In genomic region chr20:53787491-53787931, GRCh38 we compare ENCODE assay signal across 8 cellular contexts.
A peak's percentile ranks its signal among the peaks of the same experiment; 100 is the strongest.
DNase-seq lines count a peak whose midpoint lies in the region; ATAC-seq, FAIRE-seq and TF ChIP-seq lines count a peak whose summit lies in the region.
"Not testable (repeated sequence)": the region's sequence is repeated elsewhere in the genome, so short reads cannot be mapped to it uniquely, and the experiment has no call there.

No MANE protein-coding gene starts in this region.

- H4K12ac ChIP-seq in trophoblast cell (ENCODE audit: low read depth, low read length): not testable (repeated sequence)

- not testable (repeated sequence) for H3K9ac ChIP-seq in IMR-90 (ENCODE audit: low read depth, low read length); K562 (ENCODE audit: insufficient read depth in 1 of 2, low read depth in 2 of 2, low read length in 2 of 2); HepG2 (ENCODE audit: insufficient read depth, low read depth, low read length); trophoblast cell (ENCODE audit: low read length)

- POLR2A ChIA-PET in IMR-90 (lab: Charles Lee; ENCODE audit: unreplicated experiment): not testable (repeated sequence)
- POLR2A ChIA-PET in K562 (lab: Yijun Ruan, JAX): interaction anchor here (0.6 to 0.7 kb wide), 2 partner anchors 46 to 52 kb away, joined by 3 read pairs; no protein-coding TSS in a partner anchor
- POLR2A ChIA-PET in HepG2 (lab: Yijun Ruan, JAX): interaction anchor here (0.9 to 4.2 kb wide), 9 partner anchors 12 to 212 kb away, joined by 3 to 58 read pairs (median 9); partner anchors contain the start of gene ZNF217

- not testable (repeated sequence) for H3K9me3 ChIP-seq in IMR-90 (ENCODE audit: control insufficient read depth, insufficient read depth, low read length); Peyer's patch; K562 (replicated peaks; ENCODE audit: control insufficient read depth, insufficient read depth, low read depth, low read length); esophagus squamous epithelium; HepG2 (ENCODE audit: low read length); trophoblast cell (ENCODE audit: insufficient read depth, low read depth, low read length); transverse colon

- not testable (repeated sequence) for H2BK20ac ChIP-seq in IMR-90 (ENCODE audit: low read depth, low read length)

- in situ Hi-C loops in IMR-90 (cut with MboI; ENCODE audit: low sequenced_read_pairs); K562 (cut with MboI); HepG2 (cut with HindIII; ENCODE audit: extremely low pct_ligation_motif_present, low pct_unique_long_range_greater_than_20kb); transverse colon (cut with MboI; ENCODE audit: low pct_ligation_motif_present in 1 of 4, low pct_unique_long_range_greater_than_20kb in 1 of 4, low sequenced_read_pairs in 3 of 4): not testable (repeated sequence)

- not testable (repeated sequence) for BruUV-seq in Calu3 (replicated peaks; lab: Mats Ljungman, UMichigan); IMR-90 (replicated peaks; lab: Mats Ljungman, UMichigan); K562 (replicated peaks; lab: Mats Ljungman, UMichigan); HepG2 (replicated peaks; lab: Mats Ljungman, UMichigan)

- not testable (repeated sequence) for H2AK9ac ChIP-seq in IMR-90 (replicated peaks; ENCODE audit: low read depth, low read length, poor library complexity)

- H3K36me3 Mint-ChIP-seq in Calu3 (ENCODE audit: insufficient read depth, unreplicated experiment): peaks cover 15% of the 10 kb centered on the region

- CTCF ChIA-PET in Calu3 (lab: Charles Lee): interaction anchor here (0.6 to 2.4 kb wide), 8 partner anchors 16 to 413 kb away, joined by 3 to 11 read pairs (median 6); no protein-coding TSS in a partner anchor
- CTCF ChIA-PET in IMR-90 (lab: Yijun Ruan, JAX): interaction anchor here (0.7 kb wide), 1 partner anchor 39 kb away, joined by 3 read pairs; no protein-coding TSS in a partner anchor
- CTCF ChIA-PET in K562 (lab: Yijun Ruan, JAX; ENCODE audit: low intra/inter-chr PET ratio): not testable (repeated sequence)
- CTCF ChIA-PET in HepG2 (lab: Yijun Ruan, JAX; ENCODE audit: low intra/inter-chr PET ratio, low total read pairs): interaction anchor here (0.6 kb wide), 1 partner anchor 342 kb away, joined by 3 read pairs; no protein-coding TSS in a partner anchor

- not testable (repeated sequence) for H4K20me1 ChIP-seq in IMR-90 (ENCODE audit: insufficient read depth, low read length); K562 (replicated peaks; ENCODE audit: control insufficient read depth, insufficient read depth, low read length); HepG2 (ENCODE audit: insufficient read depth, low read length)

- H3K27me3 ChIP-seq in IMR-90 (ENCODE audit: control insufficient read depth, insufficient read depth, low read length); Peyer's patch; K562 (ENCODE audit: control insufficient read depth in 2 of 2, insufficient read depth in 2 of 2, low read length in 2 of 2); esophagus squamous epithelium; HepG2 (ENCODE audit: control insufficient read depth in 1 of 2, insufficient read depth in 2 of 2, low read length in 2 of 2); trophoblast cell (ENCODE audit: insufficient read depth, low read length); transverse colon: not testable (repeated sequence)

- not testable (repeated sequence) for H2BK15ac ChIP-seq in IMR-90 (ENCODE audit: low read depth, low read length)

- TF ChIP-seq CTCF in Calu3 (IDR thresholded peaks at IDR 0.05; ENCODE audit: unreplicated experiment); IMR-90 (conservative IDR thresholded peaks at IDR 0.05; ENCODE audit: low read depth, low read length); Peyer's patch (IDR thresholded peaks at IDR 0.05); K562 (IDR thresholded peaks at IDR 0.05 in 2 of 3, conservative IDR thresholded peaks at IDR 0.05 in 1 of 3; ENCODE audit: insufficient read depth in 2 of 3, low read depth in 1 of 3, low read length in 3 of 3); esophagus squamous epithelium (IDR thresholded peaks at IDR 0.05); HepG2 (CRISPR knock-in tag; IDR thresholded peaks at IDR 0.05); transverse colon (IDR thresholded peaks at IDR 0.05): not testable (repeated sequence)

- not testable (repeated sequence) for H3K14ac ChIP-seq in IMR-90 (replicated peaks; ENCODE audit: low read depth, low read length); trophoblast cell (ENCODE audit: low read length)

- not testable (repeated sequence) for H3K9me3 Mint-ChIP-seq in Calu3 (ENCODE audit: low read depth, unreplicated experiment)

- not testable (repeated sequence) for H2AK5ac ChIP-seq in IMR-90 (ENCODE audit: low read depth, low read length); trophoblast cell (ENCODE audit: low read length)

- not testable (repeated sequence) for H3K27ac ChIP-seq in IMR-90 (ENCODE audit: insufficient read depth, low read length); K562 (ENCODE audit: extremely low read depth, low read depth, low read length); trophoblast cell (ENCODE audit: low read depth, low read length)
- peak overlapping the region in 2 of 4 donors; percentile 72 to 86 for H3K27ac ChIP-seq in Peyer's patch
- peak overlapping the region; percentile 44 to 86 (median 80) for H3K27ac ChIP-seq in esophagus squamous epithelium
- H3K27ac ChIP-seq in HepG2 (ENCODE audit: extremely low read length, insufficient read depth, low read length): peak overlapping the region; percentile 72
- peak overlapping the region; percentile 80 to 82 (median 80) for H3K27ac ChIP-seq in transverse colon

- not testable (repeated sequence) for H3K56ac ChIP-seq in IMR-90 (ENCODE audit: extremely low read depth, insufficient read depth, low read length)

- no CpG with 5 or more reads among the region's 8 CpGs for WGBS in IMR-90 (ENCODE audit: extremely low coverage in 2 of 2, insufficient read length in 1 of 2), 2 experiments
- WGBS in K562 (ENCODE audit: insufficient coverage, low coverage, missing lambda C conversion rate): 56% methylated on average over 8 of the region's 8 CpGs
- 50 to 72% methylated on average over 8 of the region's 8 CpGs for WGBS in esophagus squamous epithelium, 2 donors
- WGBS in HepG2 (ENCODE audit: low lambda C conversion rate): 93% methylated on average over 8 of the region's 8 CpGs
- WGBS in trophoblast cell (ENCODE audit: extremely low coverage, insufficient coverage, insufficient read length): no CpG with 5 or more reads among the region's 8 CpGs
- 38 to 65% methylated on average over 2 to 8 of the region's 8 CpGs for WGBS in transverse colon (ENCODE audit: low coverage in 1 of 2), 2 donors

- not testable (repeated sequence) for H4K91ac ChIP-seq in IMR-90 (ENCODE audit: insufficient read depth, low read depth, low read length); trophoblast cell (ENCODE audit: low read depth, low read length)

- H3K23ac ChIP-seq in IMR-90 (ENCODE audit: low read depth, low read length); trophoblast cell (ENCODE audit: low read length): not testable (repeated sequence)

- not testable (repeated sequence) for H3K79me2 ChIP-seq in K562 (ENCODE audit: control insufficient read depth, insufficient read depth, low read length); HepG2 (ENCODE audit: insufficient read depth, low read length); trophoblast cell (ENCODE audit: control insufficient read depth, insufficient read depth, low read length, poor library complexity)

- not testable (repeated sequence) for H3K18ac ChIP-seq in IMR-90 (ENCODE audit: low read depth, low read length); trophoblast cell (ENCODE audit: low read length)

- H3K9me1 ChIP-seq in IMR-90 (ENCODE audit: insufficient read depth, low read length); K562 (ENCODE audit: control insufficient read depth, insufficient read depth, low read length): not testable (repeated sequence)

- dilution Hi-C loops in IMR-90 (cut with HindIII; ENCODE audit: low sequenced_read_pairs, unreplicated experiment): not testable (repeated sequence)

- H3K27me3 Mint-ChIP-seq in Calu3 (ENCODE audit: unreplicated experiment): not testable (repeated sequence)

- H3K4me3 ChIP-seq in IMR-90 (ENCODE audit: insufficient read depth, low read depth, low read length); Peyer's patch; K562; esophagus squamous epithelium; HepG2 (replicated peaks in 1 of 3; ENCODE audit: insufficient read depth in 1 of 3, low read depth in 2 of 3, low read length in 3 of 3); trophoblast cell (ENCODE audit: low read depth, low read length); transverse colon: not testable (repeated sequence)

- intact Hi-C loops in Calu3 (cut with micrococcal nuclease; ENCODE audit: unreplicated experiment) (loop anchor here (2.0 to 5.0 kb wide), 5 partner anchors 49 to 210 kb away; no protein-coding TSS in a partner anchor), HepG2 (cut with micrococcal nuclease; ENCODE audit: unreplicated experiment) (loop anchor here (5.0 kb wide), 3 partner anchors 50 to 130 kb away; no protein-coding TSS in a partner anchor)
- intact Hi-C loops in IMR-90 (cut with micrococcal nuclease); K562 (cut with micrococcal nuclease); esophagus squamous epithelium (cut with DNase I); transverse colon (cut with DNase I; ENCODE audit: low total_unique reads): not testable (repeated sequence)

- H4K5ac ChIP-seq in IMR-90 (ENCODE audit: low read depth, low read length): not testable (repeated sequence)

- peak overlapping the region; percentile 78 for H3K27ac Mint-ChIP-seq in Calu3 (ENCODE audit: unreplicated experiment)

- not testable (repeated sequence) for TF ChIP-seq EP300 in K562 (IDR thresholded peaks at IDR 0.05; ENCODE audit: low read length); HepG2 (IDR thresholded peaks at IDR 0.05; ENCODE audit: low read depth in 2 of 2, low read length in 2 of 2); HepG2 (CRISPR knock-in tag; IDR thresholded peaks at IDR 0.05; ENCODE audit: borderline replicate concordance); transverse colon (IDR thresholded peaks at IDR 0.05; ENCODE audit: low read depth)

- ATAC-seq in IMR-90 (ENCODE audit: low read depth); K562; HepG2: not testable (repeated sequence)

- H2BK5ac ChIP-seq in IMR-90 (ENCODE audit: low read depth, low read length, poor library complexity, severe bottlenecking): peak overlapping the region; percentile 21
- not testable (repeated sequence) for H2BK5ac ChIP-seq in trophoblast cell (ENCODE audit: low read depth, low read length, poor library complexity)

- not testable (repeated sequence) for H3K4me3 Mint-ChIP-seq in Calu3 (ENCODE audit: low read depth, unreplicated experiment)

- H2BK12ac ChIP-seq in trophoblast cell (ENCODE audit: low read length): peak overlapping the region; percentile 58

- not testable (repeated sequence) for H2BK120ac ChIP-seq in IMR-90 (ENCODE audit: low read depth, low read length); trophoblast cell (ENCODE audit: insufficient read depth, low read length, poor library complexity)

- H3K4ac ChIP-seq in IMR-90 (ENCODE audit: low read depth, low read length); trophoblast cell (ENCODE audit: low read depth, low read length): not testable (repeated sequence)

- not testable (repeated sequence) for TF ChIP-seq RAD21 in IMR-90 (IDR thresholded peaks at IDR 0.05; ENCODE audit: low read length); K562 (CRISPR knock-in tag; conservative IDR thresholded peaks at IDR 0.05 in 1 of 2, IDR thresholded peaks at IDR 0.05 in 1 of 2); HepG2 (CRISPR knock-in tag; IDR thresholded peaks at IDR 0.05)

- not testable (repeated sequence) for H3K4me1 ChIP-seq in IMR-90 (ENCODE audit: control insufficient read depth, insufficient read depth, low read length); K562 (replicated peaks in 1 of 2; ENCODE audit: control insufficient read depth in 2 of 2, insufficient read depth in 2 of 2, low read length in 2 of 2); trophoblast cell (ENCODE audit: control insufficient read depth in 1 of 2, insufficient read depth in 2 of 2, low read length in 2 of 2)
- peaks cover 0 to 16% (median 0%) of the 10 kb centered on the region in 4 donors for H3K4me1 ChIP-seq in Peyer's patch
- peaks cover 14 to 66% (median 32%) of the 10 kb centered on the region in 3 donors for H3K4me1 ChIP-seq in esophagus squamous epithelium
- peaks cover 65% of the 10 kb centered on the region for H3K4me1 ChIP-seq in HepG2 (ENCODE audit: insufficient read depth, low read length)
- peaks cover 3 to 30% (median 13%) of the 10 kb centered on the region in 4 donors for H3K4me1 ChIP-seq in transverse colon

- TF ChIP-seq POLR2A in IMR-90 (IDR thresholded peaks at IDR 0.05; ENCODE audit: low read depth, low read length); Peyer's patch (IDR thresholded peaks at IDR 0.05); K562 (conservative IDR thresholded peaks at IDR 0.05); esophagus squamous epithelium (IDR thresholded peaks at IDR 0.05); HepG2 (IDR thresholded peaks at IDR 0.05; ENCODE audit: insufficient read depth in 1 of 2, low read depth in 2 of 2, low read length in 2 of 2); transverse colon (IDR thresholded peaks at IDR 0.05): not testable (repeated sequence)

- not testable (repeated sequence) for FAIRE-seq in K562 (lab: Jason Lieb, UNC); HepG2 (lab: Jason Lieb, UNC)

- H3K36me3 ChIP-seq in IMR-90 (ENCODE audit: control insufficient read depth, insufficient read depth, low read length); Peyer's patch; K562 (ENCODE audit: control insufficient read depth, insufficient read depth, low read length); esophagus squamous epithelium; HepG2 (replicated peaks in 1 of 2; ENCODE audit: control insufficient read depth in 1 of 2, insufficient read depth in 2 of 2, low read length in 2 of 2); trophoblast cell (ENCODE audit: control insufficient read depth in 1 of 2, insufficient read depth in 2 of 2, low read length in 2 of 2); transverse colon: not testable (repeated sequence)

- H3K4me2 ChIP-seq in IMR-90 (ENCODE audit: low read depth, low read length); K562 (ENCODE audit: insufficient read depth, low read length); trophoblast cell (ENCODE audit: low read length): not testable (repeated sequence)
- H3K4me2 ChIP-seq in HepG2 (ENCODE audit: low read depth, low read length): 0 out of 2 replicates have a peak overlapping the region, but pooled peaks have one; percentile 72

- H3K4me1 Mint-ChIP-seq in Calu3 (ENCODE audit: low read depth, unreplicated experiment): peaks cover 42% of the 10 kb centered on the region

- H4K8ac ChIP-seq in IMR-90 (ENCODE audit: low read depth in 2 of 2, low read length in 2 of 2); trophoblast cell (ENCODE audit: low read depth, low read length): not testable (repeated sequence)

- H3K79me1 ChIP-seq in IMR-90 (ENCODE audit: low read depth in 1 of 2, low read length in 2 of 2); trophoblast cell (ENCODE audit: low read length): not testable (repeated sequence)

- not testable (repeated sequence) for H2AFZ ChIP-seq in IMR-90 (replicated peaks; ENCODE audit: low read length, poor library complexity); K562 (ENCODE audit: low read depth, low read length); HepG2 (ENCODE audit: low read length); trophoblast cell (ENCODE audit: insufficient read depth, low read length, poor library complexity)

- DNase-seq in Calu3; IMR-90; K562 (ENCODE audit: extremely low read depth in 1 of 4, low spot score in 3 of 4); esophagus squamous epithelium (lab: John Stamatoyannopoulos, UW); HepG2 (ENCODE audit: low spot score); trophoblast cell: not testable (repeated sequence)
- DNase-seq in Peyer's patch (peak in 2 of 3 donors; percentile 1 to 48), transverse colon (peak; percentile 49)
